In genomic region chr13:110915057-110915873, GRCh38 we compare ENCODE assay signal across 8 cellular contexts.
A peak's percentile ranks its signal among the peaks of the same experiment; 100 is the strongest.
DNase-seq lines count a peak whose midpoint lies in the region; ATAC-seq lines count a peak whose summit lies in the region.

TSS of gene ANKRD10 (minus strand) at chr13:110915069. CDS start at chr13:110914934, 135 bp downstream.

- ATAC-seq in GM19035 (IDR thresholded peaks at IDR 0.05; ENCODE audit: unreplicated experiment) (peak; percentile 75), HG03354 (IDR thresholded peaks at IDR 0.05; ENCODE audit: poor library complexity, severe bottlenecking, unreplicated experiment) (peak; percentile 78)
- ATAC-seq in central memory CD8-positive, alpha-beta T cell (replicated peaks; ENCODE audit: extremely low read depth, poor library complexity, severe bottlenecking) = peak; percentile 71

- H3K9me3 Mint-ChIP-seq in central memory CD8-positive, alpha-beta T cell = no peaks in the 10 kb centered on the region

- H3K4me3 Mint-ChIP-seq in central memory CD8-positive, alpha-beta T cell = peak within 1 kb of the TSS; percentile 88

- H3K27ac Mint-ChIP-seq in central memory CD8-positive, alpha-beta T cell (ENCODE audit: low read depth) = peak within 1 kb of the TSS; percentile 93

- peaks cover 42% of the 10 kb centered on the region for H3K4me1 Mint-ChIP-seq in central memory CD8-positive, alpha-beta T cell

- H3K36me3 Mint-ChIP-seq in central memory CD8-positive, alpha-beta T cell (ENCODE audit: insufficient read depth) = peaks cover 12% of the 10 kb centered on the region

- no peaks in the 10 kb centered on the region for H3K27me3 Mint-ChIP-seq in central memory CD8-positive, alpha-beta T cell

- DNase-seq in AG20443 (ENCODE audit: low spot score) (peak; percentile 99), NCI-H446 (lab: John Stamatoyannopoulos, UW) (peak; percentile 70 to 85), islet precursor cell (peak; percentile 100)
- peak; percentile 80 for DNase-seq in activated CD4-positive, CD25-positive, alpha-beta regulatory T cell treated with anti-CD3 and anti-CD28 coated beads, Interleukin-2, amount 50 U/mL, for 16 hours (ENCODE audit: low read depth, low spot score)
- DNase-seq in central memory CD8-positive, alpha-beta T cell (ENCODE audit: low spot score in 2 of 2) = peak; percentile 87
- peak; percentile 95 to 97 (median 95) for DNase-seq in stimulated activated CD4-positive, alpha-beta T cell treated with anti-CD3 and anti-CD28 coated beads, Interleukin-12 subunit alpha, Interleukin-12 subunit beta, amount 100 ng/mL, for 48 hours (ENCODE audit: low read depth in 2 of 3, low spot score in 1 of 3)

Comparison
In these comparisons a context has a peak if more than half of its experiments do, and no peak if none do; other contexts are left out.
1. Peak in every context shown above with its lines: DNase-seq and ATAC-seq.